Comparison of ENCODE assay signal across 1 cellular context in genomic region chr10:48523820-48524758, GRCh38.
TF ChIP-seq lines count a peak whose summit lies in the region.

No MANE protein-coding gene starts in this region.

TF ChIP-seq in K562, 482 proteins besides CTCF, POLR2A, EP300 and RAD21 (continued from another document and continues in another):
- TF ChIP-seq ID3 (CRISPR knock-in tag; IDR thresholded peaks at IDR 0.05) = no peak
- no peak for TF ChIP-seq ID3 (tag; IDR thresholded peaks at IDR 0.05)
- no peak for TF ChIP-seq ZNF707 (CRISPR knock-in tag; conservative IDR thresholded peaks at IDR 0.05)
- no peak for TF ChIP-seq MAFG (tag; conservative IDR thresholded peaks at IDR 0.05)
- TF ChIP-seq NFRKB (IDR thresholded peaks at IDR 0.05; ENCODE audit: low read depth) = no peak
- TF ChIP-seq CSDE1 (IDR thresholded peaks at IDR 0.05) = no peak
- TF ChIP-seq ZNF444 (CRISPR knock-in tag; IDR thresholded peaks at IDR 0.05) = no peak
- TF ChIP-seq NELFE (IDR thresholded peaks at IDR 0.05; ENCODE audit: insufficient read depth, insufficient read length) = no peak
- no peak for TF ChIP-seq FOXM1 (IDR thresholded peaks at IDR 0.05; ENCODE audit: low read depth)
- no peak for TF ChIP-seq FOXM1 (CRISPR knock-in tag; IDR thresholded peaks at IDR 0.05; ENCODE audit: low read depth)
- TF ChIP-seq E2F6 (IDR thresholded peaks at IDR 0.05; ENCODE audit: borderline replicate concordance in 1 of 2, extremely low read depth in 1 of 2, insufficient read depth in 1 of 2, insufficient read length in 1 of 2, low read depth in 1 of 2, low read length in 1 of 2, poor library complexity in 1 of 2, severe bottlenecking in 1 of 2) = peak in 1 of 2 experiments; percentile 86
- no peak for TF ChIP-seq SOX6 (IDR thresholded peaks at IDR 0.05)
- TF ChIP-seq TFE3 (CRISPR knock-in tag; IDR thresholded peaks at IDR 0.05) = no peak
- TF ChIP-seq ZNF3 (CRISPR knock-in tag; IDR thresholded peaks at IDR 0.05) = no peak
- no peak for TF ChIP-seq DMBX1 (CRISPR knock-in tag; IDR thresholded peaks at IDR 0.05; ENCODE audit: borderline replicate concordance)
- TF ChIP-seq ZNF175 (CRISPR knock-in tag; IDR thresholded peaks at IDR 0.05; ENCODE audit: low read depth) = no peak
- peak; percentile 11; the same call in 1 of the 2 replicates for TF ChIP-seq THAP12 (CRISPR knock-in tag; IDR thresholded peaks at IDR 0.05)
- TF ChIP-seq NCOA6 (IDR thresholded peaks at IDR 0.05) = no peak
- TF ChIP-seq EP400 (IDR thresholded peaks at IDR 0.05) = peak; percentile 68; the same call in 1 of the 2 replicates
- TF ChIP-seq MYNN (IDR thresholded peaks at IDR 0.05) = no peak
- no peak for TF ChIP-seq MYNN (CRISPR knock-in tag; IDR thresholded peaks at IDR 0.05)
- no peak for TF ChIP-seq BRD9 (IDR thresholded peaks at IDR 0.05; ENCODE audit: low read depth, partially characterized antibody)
- no peak for TF ChIP-seq DDX20 (tag; IDR thresholded peaks at IDR 0.05; ENCODE audit: low read depth)
- no peak for TF ChIP-seq PCBP2 (IDR thresholded peaks at IDR 0.05; ENCODE audit: low read depth, low read length, poor library complexity, severe bottlenecking)
- TF ChIP-seq ETV5 (CRISPR knock-in tag; IDR thresholded peaks at IDR 0.05; ENCODE audit: low read depth) = no peak
- TF ChIP-seq THRAP3 (IDR thresholded peaks at IDR 0.05; ENCODE audit: borderline replicate concordance) = no peak
- no peak for TF ChIP-seq PHF21A (IDR thresholded peaks at IDR 0.05; ENCODE audit: borderline replicate concordance, low read depth)
- TF ChIP-seq ZNF511 (CRISPR knock-in tag; IDR thresholded peaks at IDR 0.05) = no peak; the same call in 1 of the 2 replicates
- no peak for TF ChIP-seq GMEB1 (CRISPR knock-in tag; IDR thresholded peaks at IDR 0.05)
- no peak for TF ChIP-seq ZNF280A (IDR thresholded peaks at IDR 0.05; ENCODE audit: low read depth, partially characterized antibody)
- TF ChIP-seq SETDB1 (IDR thresholded peaks at IDR 0.05; ENCODE audit: low read length) = no peak
- no peak for TF ChIP-seq ZNF239 (CRISPR knock-in tag; IDR thresholded peaks at IDR 0.05)
- TF ChIP-seq SIRT6 (IDR thresholded peaks at IDR 0.05; ENCODE audit: low read depth, low read length) = no peak
- TF ChIP-seq ARID4B (CRISPR knock-in tag; IDR thresholded peaks at IDR 0.05) = no peak
- no peak for TF ChIP-seq CC2D1A (IDR thresholded peaks at IDR 0.05)
- no peak for TF ChIP-seq FOS (IDR thresholded peaks at IDR 0.05; ENCODE audit: extremely low read depth, insufficient read length)
- no peak for TF ChIP-seq HNRNPH1 (optimal IDR thresholded peaks at IDR 0.05; ENCODE audit: low read depth, low read length)
- TF ChIP-seq HOMEZ (CRISPR knock-in tag; IDR thresholded peaks at IDR 0.05) = no peak
- TF ChIP-seq ZBTB9 (CRISPR knock-in tag; IDR thresholded peaks at IDR 0.05) = no peak
- no peak for TF ChIP-seq ZNF764 (CRISPR knock-in tag; IDR thresholded peaks at IDR 0.05; ENCODE audit: low read depth)
- TF ChIP-seq KLF13 (tag; IDR thresholded peaks at IDR 0.05; ENCODE audit: borderline replicate concordance, low read depth) = no peak
- TF ChIP-seq NFYB (IDR thresholded peaks at IDR 0.05; ENCODE audit: extremely low read depth, insufficient read length) = no peak
- no peak for TF ChIP-seq CHCHD3 (CRISPR knock-in tag; IDR thresholded peaks at IDR 0.05)
- TF ChIP-seq ATF7 (IDR thresholded peaks at IDR 0.05) = 0 out of 2 replicates have a peak, but pooled peaks have one; percentile 31
- TF ChIP-seq MCM2 (IDR thresholded peaks at IDR 0.05; ENCODE audit: low read depth) = no peak
- TF ChIP-seq FOXJ3 (CRISPR knock-in tag; IDR thresholded peaks at IDR 0.05) = no peak
- no peak for TF ChIP-seq ZNF431 (CRISPR knock-in tag; IDR thresholded peaks at IDR 0.05)
- no peak for TF ChIP-seq TAL1 (IDR thresholded peaks at IDR 0.05)
- no peak for TF ChIP-seq SP2 (IDR thresholded peaks at IDR 0.05; ENCODE audit: extremely low read depth, low read depth, low read length, poor library complexity, severe bottlenecking)
- no peak for TF ChIP-seq FOXJ2 (tag; IDR thresholded peaks at IDR 0.05)
- TF ChIP-seq ZNF668 (CRISPR knock-in tag; IDR thresholded peaks at IDR 0.05) = no peak
- TF ChIP-seq SMARCA4 (IDR thresholded peaks at IDR 0.05) = no peak
- no peak for TF ChIP-seq MTF1 (CRISPR knock-in tag; IDR thresholded peaks at IDR 0.05; ENCODE audit: borderline replicate concordance)
- TF ChIP-seq HIVEP1 (CRISPR knock-in tag; IDR thresholded peaks at IDR 0.05) = no peak
- TF ChIP-seq ZKSCAN3 (CRISPR knock-in tag; IDR thresholded peaks at IDR 0.05) = no peak
- no peak for TF ChIP-seq ETV6 (IDR thresholded peaks at IDR 0.05; ENCODE audit: borderline replicate concordance in 1 of 2, low read depth in 2 of 2, low read length in 1 of 2)
- no peak for TF ChIP-seq ETV6 (CRISPR knock-in tag; IDR thresholded peaks at IDR 0.05; ENCODE audit: borderline replicate concordance)
